ENCODE assay signal across 1 cellular context in genomic region chr16:11734025-11734652, GRCh38.
TF ChIP-seq lines count a peak whose summit lies in the region.

No MANE protein-coding gene starts in this region.

TF ChIP-seq in HepG2, 621 proteins besides CTCF, POLR2A, EP300 and RAD21:
- TF ChIP-seq ZNF777 (CRISPR knock-in tag; IDR thresholded peaks at IDR 0.05) (no peak), ZNF362 (CRISPR knock-in tag; IDR thresholded peaks at IDR 0.05; ENCODE audit: borderline replicate concordance) (peak; percentile 77; the same call in 1 of the 2 replicates), FOXA3 (CRISPR knock-in tag; IDR thresholded peaks at IDR 0.05) (0 out of 2 replicates have a peak, but pooled peaks have one; percentile 7), MEF2D (CRISPR knock-in tag; IDR thresholded peaks at IDR 0.05) (peak; percentile 74; the same call in 1 of the 2 replicates), STAT6 (CRISPR knock-in tag; IDR thresholded peaks at IDR 0.05; ENCODE audit: borderline replicate concordance) (0 out of 2 replicates have a peak, but pooled peaks have one; percentile 41), PAXIP1 (CRISPR knock-in tag; conservative IDR thresholded peaks at IDR 0.05) (peak; percentile 47; the same call in 1 of the 2 replicates), RBM22 (optimal IDR thresholded peaks at IDR 0.05; ENCODE audit: low read length) (peak; percentile 10), HDAC1 (CRISPR knock-in tag; IDR thresholded peaks at IDR 0.05) (0 out of 2 replicates have a peak, but pooled peaks have one; percentile 24), TCF7 (IDR thresholded peaks at IDR 0.05; ENCODE audit: low read depth) (no peak)
TF ChIP-seq in HepG2: peak in this region for 7.
